Comparison of ENCODE assay signal across 34 cellular contexts in the genomic region with DNA sequence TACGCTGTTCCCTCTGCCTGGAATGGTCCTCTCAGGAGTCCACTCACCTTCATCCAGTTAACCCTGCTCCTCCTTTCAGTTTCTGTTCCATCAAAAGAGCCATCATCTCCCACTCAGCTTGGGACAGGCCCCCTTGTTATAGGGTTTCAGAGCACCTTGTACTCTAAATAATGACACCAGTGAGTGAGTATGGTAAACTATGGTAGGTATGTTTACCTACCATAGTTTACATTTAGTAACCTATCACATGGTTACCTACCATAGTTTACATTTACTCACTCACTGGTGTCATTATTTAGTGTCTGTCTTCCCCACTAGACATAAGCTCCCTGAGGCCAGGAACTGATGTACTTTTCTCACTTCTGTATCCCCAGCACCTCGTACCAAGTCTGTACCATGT.
"Had no signal": no experiment of that assay in that cellular context is flagged by ENCODE, and none has a peak within 500 bp of the region (broad histone marks: within the 10 kb centered on the region; RNA-seq: fewer than 3 reads in every experiment).

No MANE protein-coding gene starts in this region.

- H3K27ac Mint-ChIP-seq: activated B cell treated with CpG ODN at 0.5 μM for 24 hours; activated CD4-positive, alpha-beta memory T cell treated with anti-CD3 and anti-CD28 coated beads for 36 hours; activated CD4-positive, alpha-beta T cell treated with anti-CD3 and anti-CD28 coated beads, Interleukin-2, amount 10 ng/mL, durations not matched to agents 24 days and 14 days; activated CD8-positive, alpha-beta memory T cell treated with anti-CD3 and anti-CD28 coated beads, Interleukin-2, amount 10 ng/mL, durations not matched to agents 7 days and 5 days; activated CD8-positive, alpha-beta T cell treated with anti-CD3 and anti-CD28 coated beads, Interleukin-2, amount 10 ng/mL, durations not matched to agents 7 days and 5 days; activated naive CD4-positive, alpha-beta T cell treated with anti-CD3 and anti-CD28 coated beads for 36 hours; activated naive CD4-positive, alpha-beta T cell treated with anti-CD3 and anti-CD28 coated beads, Interleukin-2, amount 50 U/mL, for 24 hours; activated naive CD8-positive, alpha-beta T cell treated with anti-CD3 and anti-CD28 coated beads for 36 hours; activated naive CD8-positive, alpha-beta T cell treated with anti-CD3 and anti-CD28 coated beads, Interleukin-2, amount 50 U/mL, for 24 hours; activated T-helper 1 cell treated with anti-CD3 and anti-CD28 coated beads, Interleukin-12 subunit alpha, Interleukin-12 subunit beta, Interleukin-2, Interleukin-4 antibody, amounts not matched to agents 30 ng/mL and 10 ng/mL and 1 ng/mL, durations not matched to agents 14 hours and 24 hours and 36 hours; activated T-helper 2 cell treated with anti-CD3 and anti-CD28 coated beads, Interferon-gamma antibody, Interleukin-2, Interleukin-4, amounts not matched to agents 10 μg/mL and 5 μg/mL and 100 μg/mL, durations not matched to agents 14 hours and 24 hours and 36 hours; endodermal cell; T-helper 17 cell; T-helper 2 cell treated with Interferon-gamma antibody and Interleukin-4, amounts not matched to agents 5 μg/mL and 100 μg/mL, for 36 hours had no signal

- H3K4me1 Mint-ChIP-seq: activated CD8-positive, alpha-beta memory T cell treated with anti-CD3 and anti-CD28 coated beads, Interleukin-2, amount 10 ng/mL, durations not matched to agents 7 days and 5 days had no signal

- H3K4me1 ChIP-seq: breast epithelium, colonic mucosa had no signal

- H3K27me3 Mint-ChIP-seq: activated B cell treated with CpG ODN at 0.5 μM for 24 hours; activated CD4-positive, alpha-beta memory T cell treated with anti-CD3 and anti-CD28 coated beads for 36 hours; activated CD4-positive, alpha-beta T cell treated with anti-CD3 and anti-CD28 coated beads, Interleukin-2, amount 10 ng/mL, durations not matched to agents 24 days and 14 days; activated naive CD4-positive, alpha-beta T cell treated with anti-CD3 and anti-CD28 coated beads, Interleukin-2, amount 50 U/mL, for 24 hours; activated naive CD8-positive, alpha-beta T cell treated with anti-CD3 and anti-CD28 coated beads for 36 hours; activated naive CD8-positive, alpha-beta T cell treated with anti-CD3 and anti-CD28 coated beads, Interleukin-2, amount 50 U/mL, for 24 hours had no signal

- H3K27ac ChIP-seq: ascending aorta, breast epithelium, cardiac muscle cell, colonic mucosa, dorsolateral prefrontal cortex, WERI-Rb-1 had no signal

- H3K4me3 ChIP-seq: ascending aorta, breast epithelium, cardiac muscle cell, colonic mucosa, dorsolateral prefrontal cortex had no signal

- H3K4me3 Mint-ChIP-seq: activated B cell treated with CpG ODN at 0.5 μM for 24 hours; activated CD4-positive, alpha-beta memory T cell treated with anti-CD3 and anti-CD28 coated beads for 36 hours; activated CD4-positive, alpha-beta T cell treated with anti-CD3 and anti-CD28 coated beads, Interleukin-2, amount 10 ng/mL, durations not matched to agents 24 days and 14 days; activated CD8-positive, alpha-beta memory T cell treated with anti-CD3 and anti-CD28 coated beads, Interleukin-2, amount 10 ng/mL, durations not matched to agents 7 days and 5 days; activated CD8-positive, alpha-beta T cell treated with anti-CD3 and anti-CD28 coated beads, Interleukin-2, amount 10 ng/mL, durations not matched to agents 7 days and 5 days; activated naive CD4-positive, alpha-beta T cell treated with anti-CD3 and anti-CD28 coated beads for 36 hours; activated naive CD4-positive, alpha-beta T cell treated with anti-CD3 and anti-CD28 coated beads, Interleukin-2, amount 50 U/mL, for 24 hours; activated naive CD8-positive, alpha-beta T cell treated with anti-CD3 and anti-CD28 coated beads for 36 hours; activated naive CD8-positive, alpha-beta T cell treated with anti-CD3 and anti-CD28 coated beads, Interleukin-2, amount 50 U/mL, for 24 hours; activated T-helper 1 cell treated with anti-CD3 and anti-CD28 coated beads, Interleukin-12 subunit alpha, Interleukin-12 subunit beta, Interleukin-2, Interleukin-4 antibody, amounts not matched to agents 30 ng/mL and 10 ng/mL and 1 ng/mL, durations not matched to agents 14 hours and 24 hours and 36 hours; brain; endodermal cell; T-helper 17 cell; T-helper 2 cell treated with Interferon-gamma antibody and Interleukin-4, amounts not matched to agents 5 μg/mL and 100 μg/mL, for 36 hours had no signal

- H3K9me3 ChIP-seq: ascending aorta, breast epithelium, colonic mucosa had no signal

- H3K27me3 ChIP-seq: ascending aorta, breast epithelium, cardiac muscle cell, colonic mucosa, dorsolateral prefrontal cortex had no signal

- DNase-seq: activated B cell treated with CpG ODN at 0.5 μM for 24 hours; activated CD4-positive, alpha-beta memory T cell treated with anti-CD3 and anti-CD28 coated beads for 36 hours; activated CD4-positive, alpha-beta T cell treated with anti-CD3 and anti-CD28 coated beads, Interleukin-2, amount 10 ng/mL, durations not matched to agents 24 days and 14 days; activated CD8-positive, alpha-beta memory T cell treated with anti-CD3 and anti-CD28 coated beads, Interleukin-2, amount 10 ng/mL, durations not matched to agents 7 days and 5 days; activated CD8-positive, alpha-beta memory T cell treated with anti-CD3 and anti-CD28 coated beads, Interleukin-2, amount 50 U/mL, for 4 hours; activated CD8-positive, alpha-beta T cell treated with anti-CD3 and anti-CD28 coated beads, Interleukin-2, amount 10 ng/mL, durations not matched to agents 7 days and 5 days; activated effector memory CD4-positive, alpha-beta T cell treated with anti-CD3 and anti-CD28 coated beads, Interleukin-2, amount 50 U/mL, for 16 hours; activated naive CD4-positive, alpha-beta T cell treated with anti-CD3 and anti-CD28 coated beads for 36 hours; activated naive CD8-positive, alpha-beta T cell treated with anti-CD3 and anti-CD28 coated beads for 36 hours; activated naive CD8-positive, alpha-beta T cell treated with anti-CD3 and anti-CD28 coated beads, Interleukin-2, amount 50 U/mL, for 24 hours; activated T-cell treated with anti-CD3 and anti-CD28 coated beads, Interleukin-2, amount 50 U/mL, for 1 hour; activated T-cell treated with anti-CD3 and anti-CD28 coated beads, Interleukin-2, amount 50 U/mL, for 48 hours; central memory CD4-positive, alpha-beta T cell; cerebellar nuclear complex; colonic mucosa; dorsolateral prefrontal cortex; effector memory CD4-positive, alpha-beta T cell; endodermal cell; foreskin fibroblast; head of caudate nucleus; T-helper 1 cell; T-helper 17 cell; T1000; WERI-Rb-1 had no signal

- H3K36me3 Mint-ChIP-seq: activated CD4-positive, alpha-beta memory T cell treated with anti-CD3 and anti-CD28 coated beads for 36 hours; activated CD8-positive, alpha-beta memory T cell treated with anti-CD3 and anti-CD28 coated beads, Interleukin-2, amount 10 ng/mL, durations not matched to agents 7 days and 5 days; activated naive CD4-positive, alpha-beta T cell treated with anti-CD3 and anti-CD28 coated beads, Interleukin-2, amount 50 U/mL, for 24 hours; activated naive CD8-positive, alpha-beta T cell treated with anti-CD3 and anti-CD28 coated beads for 36 hours; brain had no signal

- H3K36me3 ChIP-seq: ascending aorta, breast epithelium, cardiac muscle cell, colonic mucosa, WERI-Rb-1 had no signal

- H3K9me3 Mint-ChIP-seq: activated B cell treated with CpG ODN at 0.5 μM for 24 hours; activated CD4-positive, alpha-beta memory T cell treated with anti-CD3 and anti-CD28 coated beads for 36 hours; activated naive CD4-positive, alpha-beta T cell treated with anti-CD3 and anti-CD28 coated beads for 36 hours; activated naive CD4-positive, alpha-beta T cell treated with anti-CD3 and anti-CD28 coated beads, Interleukin-2, amount 50 U/mL, for 24 hours; activated naive CD8-positive, alpha-beta T cell treated with anti-CD3 and anti-CD28 coated beads for 36 hours; activated naive CD8-positive, alpha-beta T cell treated with anti-CD3 and anti-CD28 coated beads, Interleukin-2, amount 50 U/mL, for 24 hours; activated T-helper 1 cell treated with anti-CD3 and anti-CD28 coated beads, Interleukin-12 subunit alpha, Interleukin-12 subunit beta, Interleukin-2, Interleukin-4 antibody, amounts not matched to agents 30 ng/mL and 10 ng/mL and 1 ng/mL, durations not matched to agents 14 hours and 24 hours and 36 hours; activated T-helper 2 cell treated with anti-CD3 and anti-CD28 coated beads, Interferon-gamma antibody, Interleukin-2, Interleukin-4, amounts not matched to agents 10 μg/mL and 5 μg/mL and 100 μg/mL, durations not matched to agents 14 hours and 24 hours and 36 hours; brain; endodermal cell; T-helper 2 cell treated with Interferon-gamma antibody and Interleukin-4, amounts not matched to agents 5 μg/mL and 100 μg/mL, for 36 hours had no signal

- ATAC-seq: activated CD4-positive, CD25-positive, alpha-beta regulatory T cell treated with anti-CD3 and anti-CD28 coated beads, Interleukin-2, amount 50 U/mL, for 24 hours; activated CD8-positive, alpha-beta memory T cell treated with anti-CD3 and anti-CD28 coated beads, Interleukin-2, amount 10 ng/mL, durations not matched to agents 7 days and 5 days; activated CD8-positive, alpha-beta T cell treated with anti-CD3 and anti-CD28 coated beads, Interleukin-2, amount 10 ng/mL, durations not matched to agents 7 days and 5 days; activated naive CD8-positive, alpha-beta T cell treated with anti-CD3 and anti-CD28 coated beads, Interleukin-2, amount 50 U/mL, for 24 hours; esophagus mucosa; T-helper 17 cell had no signal
